17 cellular contexts compared by ENCODE assay signal in genomic region chr17:82114447-82114846, GRCh38. TPM values are rescaled to one million over a fixed set of nuclear protein-coding genes. Genes with fewer than 3 reads are reported as not detected.
DNase-seq lines count a peak whose midpoint lies in the region; TF ChIP-seq lines count a peak whose summit lies in the region.
"Had no signal": no experiment of that assay in that cellular context is flagged by ENCODE, and none has a peak within 500 bp of the region (broad histone marks: within the 10 kb centered on the region; RNA-seq: fewer than 3 reads in every experiment).

No MANE protein-coding gene starts in this region.

- H2AFZ ChIP-seq in mammary epithelial cell (ENCODE audit: low read depth, low read length): no peak overlapping the region

- peak overlapping the region; percentile 66 to 88 for H3K27ac ChIP-seq in breast epithelium
- H3K27ac ChIP-seq in mammary epithelial cell (ENCODE audit: insufficient read depth, low read depth, low read length): no peak overlapping the region
- peak overlapping the region; percentile 100 for H3K27ac ChIP-seq in C4-2B
- H3K27ac ChIP-seq in prostate gland: peak overlapping the region; percentile 90 to 99

- H3K36me3 Mint-ChIP-seq in osteocyte (ENCODE audit: unreplicated experiment): peaks cover 4% of the 10 kb centered on the region

- no peak overlapping the region for H3K4me3 Mint-ChIP-seq in osteocyte (ENCODE audit: unreplicated experiment)
- H3K4me3 Mint-ChIP-seq: CD14-positive monocyte; CD8-positive, alpha-beta T cell; H9 had no signal

- no peaks in the 10 kb centered on the region for H4K20me1 ChIP-seq in mammary epithelial cell (ENCODE audit: insufficient read depth, low read length)

- H3K36me3 ChIP-seq in breast epithelium (no peaks in the 10 kb centered on the region), mammary epithelial cell (ENCODE audit: insufficient read depth, low read length) (no peaks in the 10 kb centered on the region), prostate gland (no peaks in the 10 kb centered on the region)
- H3K36me3 ChIP-seq: BE2C had no signal

- H3K9me3 ChIP-seq in breast epithelium (no peaks in the 10 kb centered on the region), mammary epithelial cell (replicated peaks; ENCODE audit: insufficient read depth, low read length) (no peaks in the 10 kb centered on the region), prostate gland (no peaks in the 10 kb centered on the region)
- H3K9me3 ChIP-seq: BE2C had no signal

- no peaks in the 10 kb centered on the region for H3K79me2 ChIP-seq in mammary epithelial cell (ENCODE audit: insufficient read depth, low read length)

- TF ChIP-seq CTCF in breast epithelium (IDR thresholded peaks at IDR 0.05) (no peak), mammary epithelial cell (conservative IDR thresholded peaks at IDR 0.05 in 1 of 2, IDR thresholded peaks at IDR 0.05 in 1 of 2; ENCODE audit: extremely low read depth in 1 of 2, insufficient read depth in 1 of 2, low read depth in 1 of 2, low read length in 2 of 2) (no peak), C4-2B (conservative IDR thresholded peaks at IDR 0.05) (no peak), prostate gland (IDR thresholded peaks at IDR 0.05) (no peak), osteocyte (IDR thresholded peaks at IDR 0.05) (no peak)

- H3K4me3 ChIP-seq in breast epithelium (no peak overlapping the region), mammary epithelial cell (replicated peaks in 1 of 3; ENCODE audit: insufficient read depth in 1 of 3, low read depth in 2 of 3, low read length in 3 of 3) (no peak overlapping the region), prostate gland (no peak overlapping the region)

- dilution Hi-C loops in mammary epithelial cell (cut with HindIII; ENCODE audit: low sequenced_read_pairs): no loop called here

- WGBS in mammary epithelial cell (ENCODE audit: low coverage, missing lambda C conversion rate): 98% methylated on average over 10 of the region's 10 CpGs
- WGBS in prostate gland: 92% methylated on average over 10 of the region's 10 CpGs

- H3K9me3 Mint-ChIP-seq in osteocyte (ENCODE audit: unreplicated experiment): no peaks in the 10 kb centered on the region
- H3K9me3 Mint-ChIP-seq: CD8-positive, alpha-beta T cell had no signal

- intact Hi-C loops in breast epithelium (cut with DNase I; ENCODE audit: low total_unique reads) (no loop called here), mammary epithelial cell (cut with micrococcal nuclease) (no loop called here), prostate gland (cut with DNase I) (no loop called here)

- CTCF ChIA-PET in mammary epithelial cell (lab: Charles Lee; ENCODE audit: low non-redundant PET): no interaction called here

- peaks cover 5% of the 10 kb centered on the region for H3K4me1 Mint-ChIP-seq in osteocyte (ENCODE audit: unreplicated experiment)
- H3K4me1 Mint-ChIP-seq: CD14-positive monocyte had no signal

- BruUV-seq in mammary epithelial cell (replicated peaks; lab: Mats Ljungman, UMichigan): no TSS peak

- no peak for DNase-seq in breast epithelium (ENCODE audit: low spot score in 2 of 2)
- DNase-seq in mammary epithelial cell: no peak
- peak; percentile 39 for DNase-seq in ecto neural progenitor cell (ENCODE audit: low spot score)
- DNase-seq in prostate gland (ENCODE audit: low spot score): no peak
- no peak for DNase-seq in osteocyte (ENCODE audit: extremely low spot score, unreplicated experiment)
- no peak for DNase-seq in Ammon's horn (ENCODE audit: low spot score)
- DNase-seq: ACHN; BE2C; CD8-positive, alpha-beta T cell; COR-L47; DMS153; DMS79 treated with DMSO at 0.1 percent for 48 hours; EL; GOT3 had no signal

- TF ChIP-seq POLR2A in breast epithelium (IDR thresholded peaks at IDR 0.05) (no peak), prostate gland (IDR thresholded peaks at IDR 0.05) (no peak)

- no peak overlapping the region for H3K27ac Mint-ChIP-seq in osteocyte (ENCODE audit: unreplicated experiment)
- H3K27ac Mint-ChIP-seq: CD8-positive, alpha-beta T cell; H9 had no signal

- H3K27me3 Mint-ChIP-seq in osteocyte (ENCODE audit: unreplicated experiment): no peaks in the 10 kb centered on the region

- no peak overlapping the region for H3K9ac ChIP-seq in mammary epithelial cell (ENCODE audit: insufficient read depth, low read length)

- in situ Hi-C loops in mammary epithelial cell (cut with MboI; ENCODE audit: low sequenced_read_pairs in 2 of 2): no loop called here

- H3K27me3 ChIP-seq in breast epithelium (no peaks in the 10 kb centered on the region), mammary epithelial cell (ENCODE audit: insufficient read depth, low read length) (no peaks in the 10 kb centered on the region), prostate gland (replicated peaks; ENCODE audit: insufficient read depth) (no peaks in the 10 kb centered on the region)
- H3K27me3 ChIP-seq: BE2C had no signal

- H3K4me2 ChIP-seq in mammary epithelial cell (ENCODE audit: insufficient read depth, low read depth, low read length): no peak overlapping the region

- H3K4me1 ChIP-seq in breast epithelium: no peaks in the 10 kb centered on the region
- no peaks in the 10 kb centered on the region for H3K4me1 ChIP-seq in mammary epithelial cell (ENCODE audit: insufficient read depth, low read length)
- peaks cover 13% of the 10 kb centered on the region for H3K4me1 ChIP-seq in prostate gland (replicated peaks)
- H3K4me1 ChIP-seq: BE2C had no signal

RNA-seq across cellular contexts. Expression of gene FASN, which starts 16.4 kb away (rescaled TPM):
- total RNA-seq in breast epithelium (100 to 1,000 TPM in 1 of 3 donors, 10 to 100 TPM in 2; 95.4 to 590 (median 98.6) TPM), mammary epithelial cell (100 to 1,000 TPM; 126 to 452 TPM), prostate gland (100 to 1,000 TPM; 192 to 388 TPM), osteocyte (134 and 136 TPM in 2 replicates)
- 217 TPM for polyA plus RNA-seq in mammary epithelial cell
- 278 TPM for polyA minus RNA-seq in mammary epithelial cell

RNA-seq across cellular contexts. Expression of gene DUS1L, which starts 48.8 kb away (rescaled TPM):
- total RNA-seq in breast epithelium (10 to 100 TPM; 55.0 to 96.4 (median 82.0) TPM), mammary epithelial cell (10 to 100 TPM; 59.0 to 94.2 TPM), prostate gland (100 to 1,000 TPM in 1 of 2 donors, 10 to 100 TPM in 1; 95.9 to 119 TPM), osteocyte (69.3 and 73.3 TPM in 2 replicates)
- polyA plus RNA-seq in mammary epithelial cell: 65.9 TPM
- polyA minus RNA-seq in mammary epithelial cell: 74.3 TPM
